19 cellular contexts compared by ENCODE assay signal in the genomic region with DNA sequence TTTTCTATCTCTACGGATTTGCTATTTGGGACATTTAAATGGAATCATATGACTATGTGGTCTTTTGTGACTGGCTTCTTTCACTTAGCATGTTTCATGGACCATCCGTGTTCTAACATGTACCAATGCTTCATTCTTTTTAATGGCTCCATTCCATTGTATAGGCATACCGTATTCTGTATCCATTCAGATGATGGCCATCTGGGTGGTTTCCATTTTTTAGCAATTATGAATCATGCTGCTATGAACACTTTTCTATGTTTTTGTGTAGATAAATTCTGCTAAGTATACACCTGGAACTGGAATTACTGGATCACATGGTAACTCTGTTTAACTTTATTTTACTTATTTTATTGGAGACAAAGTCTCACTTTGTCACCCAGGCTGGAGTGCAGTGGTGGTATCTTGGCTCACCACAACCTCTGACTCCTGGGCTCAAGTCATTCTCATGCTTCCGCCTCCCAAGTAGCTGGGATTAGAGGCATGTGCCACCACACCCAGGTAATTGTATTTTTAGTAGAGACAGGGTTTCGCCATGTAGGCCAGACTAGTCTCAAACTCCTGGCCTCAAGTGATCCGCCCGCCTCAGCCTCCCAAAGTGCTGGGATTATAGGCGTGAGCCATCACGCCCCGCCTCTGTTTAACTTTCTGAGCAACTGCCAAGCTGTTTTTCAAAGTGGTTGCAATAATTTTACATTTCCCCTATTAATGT. TPM values are rescaled to one million over a fixed set of nuclear protein-coding genes. Genes with fewer than 3 reads are reported as not detected.
DNase-seq lines count a peak whose midpoint lies in the region; ATAC-seq, FAIRE-seq and TF ChIP-seq lines count a peak whose summit lies in the region.
"Had no signal": no experiment of that assay in that cellular context is flagged by ENCODE, and none has a peak within 500 bp of the region (broad histone marks: within the 10 kb centered on the region; RNA-seq: fewer than 3 reads in every experiment).

No MANE protein-coding gene starts in this region.

- no peaks in the 10 kb centered on the region for H3K9me1 ChIP-seq in keratinocyte (ENCODE audit: control insufficient read depth, extremely low read depth, insufficient read depth, low read length)

- H2BK15ac ChIP-seq in H9 (ENCODE audit: low read depth, low read length): no peak overlapping the region

- H3K4ac ChIP-seq in H9 (ENCODE audit: low read depth, low read length): no peak overlapping the region

- peaks cover 14% of the 10 kb centered on the region for H3K79me1 ChIP-seq in H9 (ENCODE audit: insufficient read depth, low read depth, low read length, poor library complexity, severe bottlenecking)

- no peak overlapping the region for H2AFZ ChIP-seq in H9 (ENCODE audit: low read length)
- no peak overlapping the region for H2AFZ ChIP-seq in keratinocyte (ENCODE audit: control insufficient read depth, low read length)

- peaks cover 39 to 61% (median 47%) of the 10 kb centered on the region in 4 donors for H3K4me1 Mint-ChIP-seq in CD4-positive, CD25-positive, alpha-beta regulatory T cell
- H3K4me1 Mint-ChIP-seq in H9 (peaks cover 71 to 72% of the 10 kb centered on the region in 2 experiments), WTC11 (peaks cover 70% of the 10 kb centered on the region)

- peaks cover 10% of the 10 kb centered on the region for H3K36me3 Mint-ChIP-seq in CD4-positive, CD25-positive, alpha-beta regulatory T cell
- H3K36me3 Mint-ChIP-seq in H9 (ENCODE audit: insufficient read depth in 1 of 3, low read depth in 3 of 3) (peaks cover 24 to 32% (median 28%) of the 10 kb centered on the region in 3 experiments; a peak in 6 of 7 replicates), WTC11 (peaks cover 27% of the 10 kb centered on the region)

- H3K27me3 ChIP-seq in CD4-positive, CD25-positive, alpha-beta regulatory T cell (ENCODE audit: control insufficient read depth, insufficient read depth, low read length): no peaks in the 10 kb centered on the region
- H3K27me3 ChIP-seq in H9 (ENCODE audit: insufficient read depth, low read length) (no peaks in the 10 kb centered on the region), keratinocyte (ENCODE audit: control insufficient read depth, extremely low read depth, insufficient read depth, low read length) (no peaks in the 10 kb centered on the region)
- H3K27me3 ChIP-seq: adrenal gland had no signal

- no peak overlapping the region for H2BK20ac ChIP-seq in H9 (ENCODE audit: low read depth, low read length, poor library complexity, severe bottlenecking)

- no peaks in the 10 kb centered on the region for H3K23me2 ChIP-seq in H9 (ENCODE audit: insufficient read length, low read depth, low read length, poor library complexity, severe bottlenecking)

- no peak overlapping the region for H3K27ac ChIP-seq in CD4-positive, CD25-positive, alpha-beta regulatory T cell (ENCODE audit: insufficient read depth, low read length, poor library complexity, severe bottlenecking)
- H3K27ac ChIP-seq in H9 (ENCODE audit: insufficient read length, low read depth, low read length): no peak overlapping the region
- peak overlapping the region; percentile 77 for H3K27ac ChIP-seq in keratinocyte (ENCODE audit: control insufficient read depth, insufficient read depth, low read length)
- H3K27ac ChIP-seq: adrenal gland, HL-60 had no signal

- no peak overlapping the region for H3K4me3 ChIP-seq in CD4-positive, CD25-positive, alpha-beta regulatory T cell (ENCODE audit: low read depth, low read length)
- H3K4me3 ChIP-seq in keratinocyte (ENCODE audit: control insufficient read depth in 2 of 3, extremely low read depth in 1 of 3, insufficient read depth in 2 of 3, low read depth in 1 of 3, low read length in 3 of 3): no peak overlapping the region
- H3K4me3 ChIP-seq: adrenal gland had no signal

- H3K9me3 ChIP-seq in CD4-positive, CD25-positive, alpha-beta regulatory T cell (ENCODE audit: control insufficient read depth in 2 of 2, low read length in 2 of 2): no peaks in the 10 kb centered on the region
- H3K9me3 ChIP-seq in H9 (ENCODE audit: control insufficient read depth, low read depth, low read length) (no peaks in the 10 kb centered on the region), keratinocyte (ENCODE audit: control insufficient read depth, low read depth, low read length) (no peaks in the 10 kb centered on the region)
- H3K9me3 ChIP-seq: adrenal gland had no signal

- peak overlapping the region; percentile 2 for H3K4me2 ChIP-seq in H9 (ENCODE audit: insufficient read depth, insufficient read length, low read length)
- peak overlapping the region; percentile 41 for H3K4me2 ChIP-seq in keratinocyte (ENCODE audit: control insufficient read depth, extremely low read depth, insufficient read depth, low read depth, low read length)

- no peak overlapping the region for H3K23ac ChIP-seq in H9 (ENCODE audit: insufficient read length, low read depth, low read length)

- H3K14ac ChIP-seq in H9 (ENCODE audit: insufficient read depth, low read length): no peak overlapping the region

- no peak overlapping the region for H3K4me3 Mint-ChIP-seq in CD4-positive, CD25-positive, alpha-beta regulatory T cell
- H3K4me3 Mint-ChIP-seq in H9 (peak overlapping the region; percentile 21 to 50; a peak in 4 of 5 replicates), WTC11 (peak overlapping the region; percentile 49)
- H3K4me3 Mint-ChIP-seq: memory B cell; natural killer cell treated with Interleukin-12 subunit alpha and Interleukin-12 subunit beta and Interleukin-15 and Interleukin-18, amount 100 ng/mL, for 72 hours; T-helper 1 cell treated with Interleukin-12 subunit alpha and Interleukin-12 subunit beta and Interleukin-4 antibody, amounts not matched to agents 30 μg/mL and 1 μg/mL, for 36 hours had no signal

- no peaks in the 10 kb centered on the region for H3K27me3 Mint-ChIP-seq in CD4-positive, CD25-positive, alpha-beta regulatory T cell
- no peaks in the 10 kb centered on the region for H3K27me3 Mint-ChIP-seq in H9 (ENCODE audit: low read depth)
- no peaks in the 10 kb centered on the region for H3K27me3 Mint-ChIP-seq in WTC11 (ENCODE audit: low read depth)
- H3K27me3 Mint-ChIP-seq: memory B cell; natural killer cell treated with Interleukin-12 subunit alpha and Interleukin-12 subunit beta and Interleukin-15 and Interleukin-18, amount 100 ng/mL, for 72 hours had no signal

- no peak overlapping the region for H3K56ac ChIP-seq in H9 (ENCODE audit: insufficient read length, low read depth, low read length)

- H3K9me3 Mint-ChIP-seq in CD4-positive, CD25-positive, alpha-beta regulatory T cell: no peaks in the 10 kb centered on the region
- H3K9me3 Mint-ChIP-seq in H9 (no peaks in the 10 kb centered on the region), WTC11 (no peaks in the 10 kb centered on the region)
- H3K9me3 Mint-ChIP-seq: memory B cell; natural killer cell treated with Interleukin-12 subunit alpha and Interleukin-12 subunit beta and Interleukin-15 and Interleukin-18, amount 100 ng/mL, for 72 hours; T-helper 1 cell treated with Interleukin-12 subunit alpha and Interleukin-12 subunit beta and Interleukin-4 antibody, amounts not matched to agents 30 μg/mL and 1 μg/mL, for 36 hours had no signal

- POLR2A ChIA-PET in WTC11 (lab: Charles Lee): interaction anchor here (0.7 to 1.7 kb wide), 3 partner anchors 11 to 224 kb away, joined by 4 to 7 read pairs (median 6); no protein-coding TSS in a partner anchor

- H3K79me2 ChIP-seq in H9 (ENCODE audit: insufficient read depth, low read length): peaks cover 35% of the 10 kb centered on the region
- H3K79me2 ChIP-seq in keratinocyte (ENCODE audit: control insufficient read depth, insufficient read depth, low read length): peaks cover 86% of the 10 kb centered on the region

- H4K91ac ChIP-seq in H9 (ENCODE audit: insufficient read length, low read depth, low read length): no peak overlapping the region

- CTCF ChIA-PET in WTC11 (lab: Charles Lee): interaction anchor here (1.0 to 1.9 kb wide), 3 partner anchors 54 to 360 kb away, joined by 4 to 8 read pairs (median 8); no protein-coding TSS in a partner anchor

- H3K27ac Mint-ChIP-seq in CD4-positive, CD25-positive, alpha-beta regulatory T cell: peak overlapping the region in 2 of 3 donors; percentile 26 to 67
- peak overlapping the region; percentile 20 to 85 (median 37); a peak in 4 of 7 replicates for H3K27ac Mint-ChIP-seq in H9
- peak overlapping the region; percentile 77; the same call in 1 of the 2 replicates for H3K27ac Mint-ChIP-seq in WTC11
- H3K27ac Mint-ChIP-seq: memory B cell; T-helper 1 cell treated with Interleukin-12 subunit alpha and Interleukin-12 subunit beta and Interleukin-4 antibody, amounts not matched to agents 30 μg/mL and 1 μg/mL, for 36 hours had no signal

- no peak overlapping the region for H3K18ac ChIP-seq in H9 (ENCODE audit: insufficient read length, low read depth, low read length)

- H2BK12ac ChIP-seq in H9 (ENCODE audit: insufficient read length, low read depth, low read length): no peak overlapping the region

- H3T11ph ChIP-seq in H9 (ENCODE audit: low read length): no peak overlapping the region

- ATAC-seq in CD4-positive, CD25-positive, alpha-beta regulatory T cell (ENCODE audit: low read depth in 2 of 2): no peak
- ATAC-seq in WTC11 (peak; percentile 4; the same call in 1 of the 2 replicates), HG03045 (IDR thresholded peaks at IDR 0.05; ENCODE audit: unreplicated experiment) (no peak)
- ATAC-seq: natural killer cell treated with Interleukin-12 subunit alpha and Interleukin-12 subunit beta and Interleukin-15 and Interleukin-18, amount 100 ng/mL, for 72 hours had no signal

- H2AK5ac ChIP-seq in H9 (ENCODE audit: insufficient read length, low read length): no peak overlapping the region

- WGBS in H9 (ENCODE audit: extremely low coverage, insufficient read length, low lambda C conversion rate): no CpG with 5 or more reads among the region's 10 CpGs

- no peak overlapping the region for H2BK5ac ChIP-seq in H9 (ENCODE audit: insufficient read length, low read length)

- peaks cover 34% of the 10 kb centered on the region for H3K36me3 ChIP-seq in CD4-positive, CD25-positive, alpha-beta regulatory T cell (ENCODE audit: control insufficient read depth, insufficient read depth, low read length)
- peaks cover 0 to 3% of the 10 kb centered on the region in 2 experiments for H3K36me3 ChIP-seq in keratinocyte (ENCODE audit: control insufficient read depth in 2 of 2, extremely low read depth in 1 of 2, insufficient read depth in 2 of 2, low read length in 2 of 2)

- dilution Hi-C loops in keratinocyte (cut with MboI; ENCODE audit: extremely low pct_ligation_motif_present, low sequenced_read_pairs): no loop called here

- no peak for DNase-seq in CD4-positive, CD25-positive, alpha-beta regulatory T cell
- DNase-seq in H9 (no peak), WTC11 (ENCODE audit: low spot score) (no peak), keratinocyte (ENCODE audit: low read depth, low spot score) (no peak), islet precursor cell (no peak)
- no peak for DNase-seq in activated effector memory CD4-positive, alpha-beta T cell treated with anti-CD3 and anti-CD28 coated beads, Interleukin-2, amount 50 U/mL, for 16 hours
- DNase-seq in central memory CD4-positive, alpha-beta T cell: no peak
- DNase-seq: adrenal gland, HCEC 1CT, head of caudate nucleus, kidney, NCI-H2107, Right ventricle myocardium superior had no signal

- no peak overlapping the region for H4K5ac ChIP-seq in H9 (ENCODE audit: insufficient read length, low read depth, low read length)

- H2BK120ac ChIP-seq in H9 (ENCODE audit: low read depth, low read length, poor library complexity, severe bottlenecking): no peak overlapping the region

- H3K9ac ChIP-seq in H9 (ENCODE audit: extremely low read depth, insufficient read length, low read length): no peak overlapping the region
- H3K9ac ChIP-seq in keratinocyte (ENCODE audit: control insufficient read depth, extremely low read depth, insufficient read depth, low read length): no peak overlapping the region

- H3K4me1 ChIP-seq in CD4-positive, CD25-positive, alpha-beta regulatory T cell (ENCODE audit: control insufficient read depth, insufficient read depth, low read length, poor library complexity, severe bottlenecking): peaks cover 34% of the 10 kb centered on the region
- H3K4me1 ChIP-seq in H9 (ENCODE audit: insufficient read depth, low read length) (peaks cover 16% of the 10 kb centered on the region), keratinocyte (ENCODE audit: control insufficient read depth, extremely low read depth, insufficient read depth, low read length) (peaks cover 10% of the 10 kb centered on the region)

- H4K8ac ChIP-seq in H9 (replicated peaks; ENCODE audit: insufficient read length, low read depth, low read length): no peak overlapping the region

- TF ChIP-seq CTCF in H9 (conservative IDR thresholded peaks at IDR 0.05) (no peak), WTC11 (IDR thresholded peaks at IDR 0.05) (no peak), keratinocyte (optimal IDR thresholded peaks at IDR 0.05 in 1 of 3, IDR thresholded peaks at IDR 0.05 in 1 of 3, conservative IDR thresholded peaks at IDR 0.05 in 1 of 3; ENCODE audit: extremely low read depth in 1 of 3, insufficient read depth in 2 of 3, low read length in 3 of 3) (no peak)

- peak; percentile 36 for FAIRE-seq in keratinocyte (lab: Jason Lieb, UNC)
- FAIRE-seq: GM19239, kidney had no signal

- H4K20me1 ChIP-seq in H9 (ENCODE audit: control insufficient read depth, insufficient read depth, insufficient read length): no peaks in the 10 kb centered on the region
- peaks cover 14% of the 10 kb centered on the region for H4K20me1 ChIP-seq in keratinocyte (ENCODE audit: control insufficient read depth, extremely low read depth, insufficient read depth, low read length)

RNA-seq across cellular contexts. Expression of a gene that starts 13.4 kb away (rescaled TPM):
- total RNA-seq in CD4-positive, CD25-positive, alpha-beta regulatory T cell: 92.9 TPM
- polyA plus RNA-seq in CD4-positive, CD25-positive, alpha-beta regulatory T cell: 10 to 100 TPM in 3 of 4 donors, 1 to 10 TPM in 1; 9.3 to 12.6 (median 11.2) TPM
- total RNA-seq in H9 (2021) (101 and 103 TPM in 2 replicates), WTC11 (2021) (68.5 to 72.6 TPM (median 69.6 TPM) in 3 replicates)
- 62.9 to 90.5 TPM (median 82.4 TPM) in 3 replicates for polyA plus RNA-seq in keratinocyte
- polyA plus RNA-seq in keratinocyte (2011; ENCODE audit: low read depth): 87.2 TPM
- polyA plus RNA-seq in keratinocyte (2011; cell fraction: cytosol; rRNA removed): 60.0 and 83.4 TPM in 2 replicates
- polyA plus RNA-seq in keratinocyte (2011; cell fraction: nucleus; rRNA removed): 114 and 133 TPM in 2 replicates
- 24.9 and 45.0 TPM in 2 replicates for polyA plus RNA-seq in keratinocyte (2012; ENCODE audit: low replicate concordance)
- 45.5 to 124 TPM (median 55.0 TPM) in 3 replicates for polyA minus RNA-seq in keratinocyte
- 55.4 TPM for polyA minus RNA-seq in keratinocyte (2011; cell fraction: cytosol; rRNA and poly(A)+ RNA removed)
- 40.5 and 78.8 TPM in 2 replicates for polyA minus RNA-seq in keratinocyte (2011; cell fraction: nucleus; rRNA and poly(A)+ RNA removed)

Comparison
In these comparisons a context has a peak if more than half of its experiments do, and no peak if none do; other contexts are left out.
1. H3K4me3 Mint-ChIP-seq: peak in H9 (2 of 2) and WTC11 (single experiment); none in CD4-positive, CD25-positive, alpha-beta regulatory T cell (0 of 4).
2. Peak in every context shown above with its lines, with median percentiles within 50 percentile points of each other: H3K27ac Mint-ChIP-seq.